In the genomic region with DNA sequence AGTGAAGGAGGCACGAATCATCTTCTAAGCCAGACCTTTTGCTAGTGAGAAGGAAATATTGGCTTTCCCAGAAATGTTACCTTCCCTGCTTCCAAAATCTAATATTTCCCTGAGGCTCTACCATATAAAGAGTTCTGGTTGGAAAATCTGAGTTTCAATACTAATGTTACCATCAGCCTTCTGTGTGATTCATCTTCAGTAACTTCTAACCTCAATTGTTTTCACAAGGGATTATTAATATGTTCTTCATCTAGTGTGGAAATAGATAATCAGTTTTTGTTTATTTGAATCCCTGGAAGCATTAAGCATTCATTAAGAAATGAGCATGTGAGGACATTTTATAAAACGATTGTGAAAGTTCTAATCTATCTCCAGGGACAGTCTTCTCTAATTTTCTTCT, we compare ENCODE assay signal across 27 cellular contexts.
A peak's percentile ranks its signal among the peaks of the same experiment; 100 is the strongest.
DNase-seq lines count a peak whose midpoint lies in the region; ATAC-seq, FAIRE-seq and TF ChIP-seq lines count a peak whose summit lies in the region.
"Had no signal": no experiment of that assay in that cellular context is flagged by ENCODE, and none has a peak within 500 bp of the region (broad histone marks: within the 10 kb centered on the region; RNA-seq: fewer than 3 reads in every experiment).

No MANE protein-coding gene starts in this region.

- H3K27me3 ChIP-seq in astrocyte (ENCODE audit: insufficient read depth, low read length), result no peaks in the 10 kb centered on the region
- H3K27me3 ChIP-seq: BE2C, BLaER1 had no signal

- no peaks in the 10 kb centered on the region for H3K4me1 Mint-ChIP-seq in astrocyte (ENCODE audit: low read depth, unreplicated experiment)
- H3K4me1 Mint-ChIP-seq: CD14-positive monocyte; CD4-positive, alpha-beta memory T cell; CD4-positive, CD25-positive, alpha-beta regulatory T cell; CD8-positive, alpha-beta memory T cell had no signal

- ATAC-seq in sciatic nerve, result peak; percentile 80
- ATAC-seq: GM12878 had no signal

- H4K20me1 ChIP-seq in astrocyte (ENCODE audit: insufficient read depth, low read length), result no peaks in the 10 kb centered on the region
- H4K20me1 ChIP-seq: BLaER1 had no signal

- no peak overlapping the region for H3K9ac ChIP-seq in astrocyte (ENCODE audit: low read length)
- H3K9ac ChIP-seq: BLaER1 had no signal

- H3K36me3 ChIP-seq in astrocyte (ENCODE audit: insufficient read depth, low read length), result no peaks in the 10 kb centered on the region
- H3K36me3 ChIP-seq: BE2C, BLaER1 had no signal

- DNase-seq in astrocyte (ENCODE audit: low read depth) (peak; percentile 47), fibroblast of gingiva (ENCODE audit: low read depth) (peak; percentile 6), sciatic nerve (ENCODE audit: low spot score) (no peak), globus pallidus (ENCODE audit: low spot score) (no peak), NCI-H446 treated with DMSO at 0.1 percent for 48 hours (lab: John Stamatoyannopoulos, UW) (no peak)
- no peak for DNase-seq in activated T-cell treated with anti-CD3 and anti-CD28 coated beads, Interleukin-2, amount 50 U/mL, for 48 hours
- DNase-seq: 8988T; ACHN; BE2C; C1 segment of cervical spinal cord; CD4-positive, alpha-beta memory T cell; CD4-positive, CD25-positive, alpha-beta regulatory T cell; CD8-positive, alpha-beta memory T cell; COR-L47; DMS 273 treated with DMSO at 0.1 percent for 48 hours; DMS153; DMS53; DMS79; DND-41; EL; GDM1 had no signal

- no peak overlapping the region for H3K4me2 ChIP-seq in astrocyte (ENCODE audit: low read length)
- H3K4me2 ChIP-seq: BLaER1 had no signal

- no peaks in the 10 kb centered on the region for H3K36me3 Mint-ChIP-seq in astrocyte (ENCODE audit: low read depth, unreplicated experiment)
- H3K36me3 Mint-ChIP-seq: CD14-positive monocyte; CD4-positive, alpha-beta memory T cell; CD4-positive, CD25-positive, alpha-beta regulatory T cell; CD8-positive, alpha-beta memory T cell had no signal

- no peaks in the 10 kb centered on the region for H3K27me3 Mint-ChIP-seq in astrocyte (ENCODE audit: low read depth, unreplicated experiment)
- H3K27me3 Mint-ChIP-seq: CD4-positive, alpha-beta memory T cell; CD4-positive, CD25-positive, alpha-beta regulatory T cell; CD8-positive, alpha-beta memory T cell had no signal

- no peak overlapping the region for H3K4me3 ChIP-seq in astrocyte (ENCODE audit: insufficient read depth, low read depth, low read length)
- H3K4me3 ChIP-seq: BLaER1, GM12878 had no signal

- no peak for TF ChIP-seq CTCF in astrocyte (IDR thresholded peaks at IDR 0.05; ENCODE audit: insufficient read depth, low read depth, low read length)

- intact Hi-C loops in sciatic nerve (cut with DNase I), result no loop called here

- no peak overlapping the region for H3K4me3 Mint-ChIP-seq in astrocyte (ENCODE audit: unreplicated experiment)
- H3K4me3 Mint-ChIP-seq: CD14-positive monocyte; CD4-positive, alpha-beta memory T cell; CD8-positive, alpha-beta memory T cell had no signal

- peaks cover 8% of the 10 kb centered on the region for H3K9me3 ChIP-seq in astrocyte (ENCODE audit: insufficient read depth, low read depth, low read length)
- H3K9me3 ChIP-seq: BE2C had no signal

- H3K27ac ChIP-seq in astrocyte (ENCODE audit: low read depth, low read length), result no peak overlapping the region
- H3K27ac ChIP-seq: BLaER1 had no signal

- H3K27ac Mint-ChIP-seq in astrocyte (ENCODE audit: unreplicated experiment), result no peak overlapping the region
- H3K27ac Mint-ChIP-seq: CD14-positive monocyte; CD4-positive, alpha-beta memory T cell; CD4-positive, CD25-positive, alpha-beta regulatory T cell; CD8-positive, alpha-beta memory T cell had no signal

- no peaks in the 10 kb centered on the region for H3K79me2 ChIP-seq in astrocyte (ENCODE audit: insufficient read depth, low read length)

- H3K4me1 ChIP-seq in astrocyte (ENCODE audit: insufficient read depth, low read length), result no peaks in the 10 kb centered on the region
- H3K4me1 ChIP-seq: BE2C had no signal

- H3K9me3 Mint-ChIP-seq in astrocyte (ENCODE audit: unreplicated experiment), result peaks cover 8% of the 10 kb centered on the region

- H2AFZ ChIP-seq in astrocyte (ENCODE audit: low read depth, low read length), result no peak overlapping the region

- no peak for FAIRE-seq in astrocyte (lab: Jason Lieb, UNC)
- FAIRE-seq: A204.1, GM12878, GM12892, GM18507 had no signal

Comparison
In these comparisons a context has a peak if more than half of its experiments do, and no peak if none do; other contexts are left out.
1. DNase-seq: peak in astrocyte (single experiment) and fibroblast of gingiva (single experiment); none in sciatic nerve (single experiment), globus pallidus (single experiment), activated T-cell treated with anti-CD3 and anti-CD28 coated beads, Interleukin-2, amount 50 U/mL, for 48 hours (0 of 2) and NCI-H446 treated with DMSO at 0.1 percent for 48 hours (single experiment).